In genomic region chr5:132000677-132001453, GRCh38 we compare ENCODE assay signal across 12 cellular contexts. TPM values are rescaled to one million over a fixed set of nuclear protein-coding genes. Genes with fewer than 3 reads are reported as not detected.
DNase-seq lines count a peak whose midpoint lies in the region; ATAC-seq and TF ChIP-seq lines count a peak whose summit lies in the region.
"Had no signal": no experiment of that assay in that cellular context is flagged by ENCODE, and none has a peak within 500 bp of the region (broad histone marks: within the 10 kb centered on the region; RNA-seq: fewer than 3 reads in every experiment).

No MANE protein-coding gene starts in this region.

- no peak overlapping the region for H3K27ac ChIP-seq in CD4-positive, CD25-positive, alpha-beta regulatory T cell (ENCODE audit: insufficient read depth, low read length, poor library complexity, severe bottlenecking)
- H3K27ac ChIP-seq in mesendoderm (ENCODE audit: low read depth, low read length) (no peak overlapping the region), OCI-LY7 (ENCODE audit: low read depth, low read length, poor library complexity, severe bottlenecking) (no peak overlapping the region)
- H3K27ac ChIP-seq: esophagus squamous epithelium had no signal

- intact Hi-C loops in mucosa of descending colon (cut with DNase I, micrococcal nuclease) (no loop called here), OCI-LY7 (cut with micrococcal nuclease; ENCODE audit: unreplicated experiment) (no loop called here)

- no peak overlapping the region for H2BK15ac ChIP-seq in mesendoderm (replicated peaks; ENCODE audit: low read depth)

- H3K79me1 ChIP-seq in mesendoderm (ENCODE audit: low read length): no peaks in the 10 kb centered on the region

- POLR2A ChIA-PET in OCI-LY7 (lab: Charles Lee): no interaction called here

- no peak overlapping the region for H2BK120ac ChIP-seq in mesendoderm (ENCODE audit: low read depth, low read length)

- no peak overlapping the region for H3K23ac ChIP-seq in mesendoderm (ENCODE audit: low read length)

- no peaks in the 10 kb centered on the region for H3K36me3 ChIP-seq in CD4-positive, CD25-positive, alpha-beta regulatory T cell (ENCODE audit: control insufficient read depth, insufficient read depth, low read length)
- H3K36me3 ChIP-seq in Loucy (ENCODE audit: insufficient read depth, low read length) (no peaks in the 10 kb centered on the region), mucosa of descending colon (ENCODE audit: low read depth) (no peaks in the 10 kb centered on the region), mesendoderm (ENCODE audit: control insufficient read depth, insufficient read depth, low read length) (no peaks in the 10 kb centered on the region), OCI-LY7 (ENCODE audit: insufficient read depth, low read length) (no peaks in the 10 kb centered on the region)
- H3K36me3 ChIP-seq: esophagus squamous epithelium had no signal

- H3K9me2 ChIP-seq in Loucy (replicated peaks; ENCODE audit: low read depth, low read length): no peaks in the 10 kb centered on the region
- H3K9me2 ChIP-seq in OCI-LY7 (ENCODE audit: insufficient read depth, low read length): no peaks in the 10 kb centered on the region

- H3K27me3 ChIP-seq in CD4-positive, CD25-positive, alpha-beta regulatory T cell (ENCODE audit: control insufficient read depth, insufficient read depth, low read length): no peaks in the 10 kb centered on the region
- H3K27me3 ChIP-seq in Loucy (ENCODE audit: insufficient read depth, low read length, poor library complexity, severe bottlenecking) (no peaks in the 10 kb centered on the region), mesendoderm (ENCODE audit: insufficient read depth, low read length, poor library complexity) (no peaks in the 10 kb centered on the region)
- H3K27me3 ChIP-seq: esophagus squamous epithelium had no signal

- DNase-seq in CD4-positive, CD25-positive, alpha-beta regulatory T cell: peak in 2 of 3 donors; percentile 21 to 41
- DNase-seq in activated effector memory CD4-positive, alpha-beta T cell treated with Interleukin-2 at 50 U/mL for 16 hours: peak; percentile 34
- DNase-seq in mucosa of descending colon (peak; percentile 18 to 26 (median 20)), mesendoderm (no peak), OCI-LY7 (ENCODE audit: low spot score) (no peak), NCI-H446 treated with DMSO at 0.1 percent for 48 hours (lab: John Stamatoyannopoulos, UW) (no peak)
- DNase-seq: esophagus squamous epithelium, SHP77 treated with DMSO at 0.1 percent for 48 hours had no signal

- peak overlapping the region; percentile 88 for H3K9ac ChIP-seq in Loucy (ENCODE audit: low read depth, low read length, poor library complexity, severe bottlenecking)
- no peak overlapping the region for H3K9ac ChIP-seq in mesendoderm (ENCODE audit: low read length)

- H4K20me1 ChIP-seq in Loucy (ENCODE audit: insufficient read depth, low read length, poor library complexity, severe bottlenecking) (no peaks in the 10 kb centered on the region), OCI-LY7 (ENCODE audit: insufficient read depth, low read length) (no peaks in the 10 kb centered on the region)

- H3K4me2 ChIP-seq in Loucy (ENCODE audit: low read depth, low read length, poor library complexity, severe bottlenecking) (peak overlapping the region; percentile 91), mesendoderm (ENCODE audit: low read length) (no peak overlapping the region), OCI-LY7 (ENCODE audit: low read length) (no peak overlapping the region)

- peak overlapping the region in 2 of 3 donors; percentile 14 to 75 for H3K27ac Mint-ChIP-seq in CD4-positive, CD25-positive, alpha-beta regulatory T cell

- no peak overlapping the region for H3K18ac ChIP-seq in mesendoderm (ENCODE audit: low read length)

- peaks cover 9% of the 10 kb centered on the region; the same call in 1 of the 2 replicates for H3F3A ChIP-seq in Loucy (ENCODE audit: low read depth)

- H2BK5ac ChIP-seq in mesendoderm (ENCODE audit: low read length): no peak overlapping the region

- no peak overlapping the region for H2AK5ac ChIP-seq in mesendoderm (ENCODE audit: low read length)

- no peaks in the 10 kb centered on the region for H3K36me3 Mint-ChIP-seq in CD4-positive, CD25-positive, alpha-beta regulatory T cell

- peaks cover 19% of the 10 kb centered on the region for H3K4me1 ChIP-seq in CD4-positive, CD25-positive, alpha-beta regulatory T cell (ENCODE audit: control insufficient read depth, insufficient read depth, low read length, poor library complexity, severe bottlenecking)
- H3K4me1 ChIP-seq in Loucy (ENCODE audit: insufficient read depth, low read length, poor library complexity, severe bottlenecking) (peaks cover 74% of the 10 kb centered on the region), mucosa of descending colon (ENCODE audit: low read depth) (no peaks in the 10 kb centered on the region), mesendoderm (ENCODE audit: control insufficient read depth, low read depth, low read length) (peaks cover 8% of the 10 kb centered on the region), OCI-LY7 (ENCODE audit: insufficient read depth, low read length, poor library complexity, severe bottlenecking) (no peaks in the 10 kb centered on the region)
- H3K4me1 ChIP-seq: esophagus squamous epithelium had no signal

- WGBS in mesendoderm (ENCODE audit: extremely low coverage, insufficient coverage, low lambda C conversion rate): no CpG with 5 or more reads among the region's 7 CpGs

- H3K4me1 Mint-ChIP-seq in CD4-positive, CD25-positive, alpha-beta regulatory T cell: peaks cover 7 to 44% (median 15%) of the 10 kb centered on the region in 4 donors

- no peak for TF ChIP-seq CTCF in Loucy (conservative IDR thresholded peaks at IDR 0.05; ENCODE audit: low read length)
- TF ChIP-seq CTCF in mucosa of descending colon (IDR thresholded peaks at IDR 0.05): no peak
- no peak for TF ChIP-seq CTCF in OCI-LY7 (conservative IDR thresholded peaks at IDR 0.05; ENCODE audit: low read length)

- BruUV-seq in OCI-LY7 (replicated peaks; lab: Mats Ljungman, UMichigan): no TSS peak

- H3K9me3 ChIP-seq in CD4-positive, CD25-positive, alpha-beta regulatory T cell (ENCODE audit: control insufficient read depth in 2 of 2, low read length in 2 of 2): no peaks in the 10 kb centered on the region
- no peaks in the 10 kb centered on the region for H3K9me3 ChIP-seq in Loucy (ENCODE audit: insufficient read depth, low read depth, low read length)
- H3K9me3 ChIP-seq in mucosa of descending colon: no peaks in the 10 kb centered on the region
- H3K9me3 ChIP-seq in OCI-LY7 (ENCODE audit: low read length): no peaks in the 10 kb centered on the region
- H3K9me3 ChIP-seq: esophagus squamous epithelium had no signal

- peak overlapping the region in 2 of 4 donors; percentile 25 to 26 for H3K4me3 Mint-ChIP-seq in CD4-positive, CD25-positive, alpha-beta regulatory T cell
- H3K4me3 Mint-ChIP-seq: HFFc6 had no signal

- no peak overlapping the region for H2AFZ ChIP-seq in Loucy (ENCODE audit: low read length)
- no peak overlapping the region for H2AFZ ChIP-seq in OCI-LY7 (ENCODE audit: low read length)

- H3K56ac ChIP-seq in mesendoderm (ENCODE audit: low read length): no peak overlapping the region

- H3K4ac ChIP-seq in mesendoderm (ENCODE audit: low read depth, low read length): no peak overlapping the region

- ATAC-seq in CD4-positive, CD25-positive, alpha-beta regulatory T cell (ENCODE audit: low read depth in 2 of 2): peak; percentile 63 to 67
- peak; percentile 9 for ATAC-seq in mucosa of descending colon
- ATAC-seq in HG03520 (IDR thresholded peaks at IDR 0.05; ENCODE audit: unreplicated experiment): no peak

- H3K27me3 Mint-ChIP-seq in CD4-positive, CD25-positive, alpha-beta regulatory T cell: peaks cover 5% of the 10 kb centered on the region

- H3K9me3 Mint-ChIP-seq in CD4-positive, CD25-positive, alpha-beta regulatory T cell: no peaks in the 10 kb centered on the region
- H3K9me3 Mint-ChIP-seq: HFFc6 had no signal

- no peak overlapping the region for H3K4me3 ChIP-seq in CD4-positive, CD25-positive, alpha-beta regulatory T cell (ENCODE audit: low read depth, low read length)
- peak overlapping the region; percentile 78 for H3K4me3 ChIP-seq in Loucy (ENCODE audit: low read length, poor library complexity, severe bottlenecking)
- H3K4me3 ChIP-seq in mucosa of descending colon: no peak overlapping the region
- no peak overlapping the region for H3K4me3 ChIP-seq in mesendoderm (ENCODE audit: low read length)
- no peak overlapping the region for H3K4me3 ChIP-seq in OCI-LY7 (ENCODE audit: low read depth, low read length, poor library complexity, severe bottlenecking)
- H3K4me3 ChIP-seq: esophagus squamous epithelium had no signal

- no peak overlapping the region for H4K8ac ChIP-seq in mesendoderm (ENCODE audit: low read depth, low read length)

- CTCF ChIA-PET in OCI-LY7 (lab: Charles Lee; ENCODE audit: unreplicated experiment): no interaction called here

- no peak overlapping the region for H4K5ac ChIP-seq in mesendoderm (ENCODE audit: low read length)

- H3K79me2 ChIP-seq in Loucy (ENCODE audit: insufficient read depth, low read length) (peaks cover 8% of the 10 kb centered on the region; the same call in 1 of the 2 replicates), mesendoderm (ENCODE audit: control insufficient read depth, insufficient read depth, low read length) (no peaks in the 10 kb centered on the region), OCI-LY7 (ENCODE audit: insufficient read depth, low read depth, low read length) (no peaks in the 10 kb centered on the region)

RNA-seq across cellular contexts. Expression of gene ACSL6, which starts 10.6 kb away (rescaled TPM):
- 5.5 TPM for total RNA-seq in CD4-positive, CD25-positive, alpha-beta regulatory T cell
- 1 to 10 TPM; 3.0 to 5.7 (median 4.5) TPM for polyA plus RNA-seq in CD4-positive, CD25-positive, alpha-beta regulatory T cell
- total RNA-seq in mucosa of descending colon: 1 to 10 TPM in 1 of 3 donors, under 1 TPM in 2; 0.38 to 3.8 (median 0.77) TPM
- 0.49 TPM for polyA plus RNA-seq in mesendoderm (2013, experiment 1 of 2)
- 0.60 TPM for polyA plus RNA-seq in mesendoderm (2013, experiment 2 of 2)
- 0.39 TPM in 1 of 2 replicates, not detected in the other for total RNA-seq in OCI-LY7 (2014; rRNA removed; shearing (Covaris generic))
- total RNA-seq in OCI-LY7 (2022): not detected in 2 replicates
- total RNA-seq: HFFc6, LHCN-M2 had no signal

RNA-seq across cellular contexts. Expression of gene MEIKIN, which starts 55.4 kb away (rescaled TPM):
- not detected for total RNA-seq in CD4-positive, CD25-positive, alpha-beta regulatory T cell
- polyA plus RNA-seq in CD4-positive, CD25-positive, alpha-beta regulatory T cell: not detected
- total RNA-seq in mucosa of descending colon (not detected), OCI-LY7 (2022) (not detected in 2 replicates)
- polyA plus RNA-seq in mesendoderm (2013, experiment 1 of 2): 0.08 TPM
- polyA plus RNA-seq in mesendoderm (2013, experiment 2 of 2): not detected
- not detected in 2 replicates for total RNA-seq in OCI-LY7 (2014; rRNA removed; shearing (Covaris generic))
- total RNA-seq: esophagus squamous epithelium, HFFc6, LHCN-M2 had no signal

RNA-seq across cellular contexts. Expression of gene IL3, which starts 59.6 kb away (rescaled TPM):
- total RNA-seq in CD4-positive, CD25-positive, alpha-beta regulatory T cell: not detected
- polyA plus RNA-seq in CD4-positive, CD25-positive, alpha-beta regulatory T cell: not detected
- not detected for total RNA-seq in mucosa of descending colon
- not detected for polyA plus RNA-seq in mesendoderm (2013, experiment 1 of 2)
- not detected for polyA plus RNA-seq in mesendoderm (2013, experiment 2 of 2)
- not detected in 2 replicates for total RNA-seq in OCI-LY7 (2014; rRNA removed; shearing (Covaris generic))
- total RNA-seq in OCI-LY7 (2022): not detected in 2 replicates
- total RNA-seq: esophagus squamous epithelium, HFFc6, LHCN-M2 had no signal

Comparison
In these comparisons a context has a peak if more than half of its experiments do, and no peak if none do; other contexts are left out.
1. DNase-seq: peak in CD4-positive, CD25-positive, alpha-beta regulatory T cell (2 of 3), activated effector memory CD4-positive, alpha-beta T cell treated with Interleukin-2 at 50 U/mL for 16 hours (single experiment) and mucosa of descending colon (3 of 3); none in mesendoderm (single experiment), OCI-LY7 (single experiment) and NCI-H446 treated with DMSO at 0.1 percent for 48 hours (single experiment).